In genomic region chr5:97918614-97919013, GRCh38 we compare ENCODE assay signal across 4 cellular contexts.
"Had no signal": no experiment of that assay in that cellular context is flagged by ENCODE, and none has a peak within 500 bp of the region (broad histone marks: within the 10 kb centered on the region; RNA-seq: fewer than 3 reads in every experiment).

No MANE protein-coding gene starts in this region.

- H3K4me3 ChIP-seq: GM23338 had no signal

- DNase-seq: H9, HCEC 1CT, IMR-90 had no signal

- ATAC-seq: GM23338 had no signal
